In genomic region chr2:215729985-215730620, GRCh38 we compare ENCODE assay signal across 30 cellular contexts.
DNase-seq lines count a peak whose midpoint lies in the region; ATAC-seq, FAIRE-seq and TF ChIP-seq lines count a peak whose summit lies in the region.
"Had no signal": no experiment of that assay in that cellular context is flagged by ENCODE, and none has a peak within 500 bp of the region (broad histone marks: within the 10 kb centered on the region; RNA-seq: fewer than 3 reads in every experiment).

No MANE protein-coding gene starts in this region.

- 0 out of 2 replicates have a peak, but pooled peaks cover 3% of the 10 kb centered on the region for H3K9me3 ChIP-seq in SK-N-SH
- no peaks in the 10 kb centered on the region for H3K9me3 ChIP-seq in RWPE2 (ENCODE audit: severe bottlenecking)
- H3K9me3 ChIP-seq: body of pancreas, prostate gland, sigmoid colon, tibial nerve had no signal

- H3K27me3 ChIP-seq in SK-N-SH (ENCODE audit: insufficient read depth) = no peaks in the 10 kb centered on the region
- H3K27me3 ChIP-seq in RWPE2 (ENCODE audit: insufficient read depth, poor library complexity, severe bottlenecking) = no peaks in the 10 kb centered on the region
- H3K27me3 ChIP-seq: adrenal gland, body of pancreas, sigmoid colon, tibial nerve had no signal

- H3K4me3 ChIP-seq in SK-N-SH (ENCODE audit: low read depth in 2 of 2, low read length in 1 of 2) (no peak overlapping the region), RWPE2 (ENCODE audit: severe bottlenecking) (no peak overlapping the region), foreskin fibroblast (ENCODE audit: low read depth in 1 of 2, low read length in 2 of 2) (no peak overlapping the region)
- H3K4me3 ChIP-seq: adrenal gland, body of pancreas, PC-9, prostate gland, sigmoid colon, tibial nerve had no signal

- no peak for TF ChIP-seq EP300 in SK-N-SH (IDR thresholded peaks at IDR 0.05; ENCODE audit: borderline replicate concordance in 1 of 2, low read depth in 1 of 2, low read length in 1 of 2)

- H3K36me3 Mint-ChIP-seq in activated naive CD4-positive, alpha-beta T cell treated with anti-CD3 and anti-CD28 coated beads for 36 hours (ENCODE audit: low read depth) = no peaks in the 10 kb centered on the region
- H3K36me3 Mint-ChIP-seq: activated naive CD4-positive, alpha-beta T cell treated with anti-CD3 and anti-CD28 coated beads, Interleukin-2, amount 10 ng/mL, durations not matched to agents 7 days and 5 days; stimulated activated effector memory CD8-positive, alpha-beta T cell treated with anti-CD3 and anti-CD28 coated beads, Interleukin-12 subunit alpha, Interleukin-12 subunit beta, amount 100 ng/mL, for 72 hours had no signal

- POLR2A ChIA-PET in SK-N-SH (lab: Yijun Ruan, JAX) = no interaction called here

- FAIRE-seq in urothelium cell line (lab: Jason Lieb, UNC) = peak; percentile 9
- FAIRE-seq: H54 had no signal

- no peaks in the 10 kb centered on the region for H4K20me1 ChIP-seq in SK-N-SH (ENCODE audit: insufficient read depth)

- ATAC-seq in SK-N-SH treated with all-trans-retinoic acid at 6 μM for 48 hours = no peak
- ATAC-seq in RWPE2 (ENCODE audit: low read depth) = no peak
- ATAC-seq in GM21528 (IDR thresholded peaks at IDR 0.05; ENCODE audit: low FRiP score, unreplicated experiment) = no peak
- ATAC-seq: body of pancreas; left ventricle myocardium superior; naive thymus-derived CD8-positive, alpha-beta T cell; stimulated activated effector memory CD8-positive, alpha-beta T cell treated with anti-CD3 and anti-CD28 coated beads, Interleukin-12 subunit alpha, Interleukin-12 subunit beta, amount 100 ng/mL, for 72 hours had no signal

- no peak overlapping the region; a peak in 1 of 4 replicates for H3K27ac ChIP-seq in SK-N-SH (ENCODE audit: low read depth in 2 of 2, low read length in 1 of 2)
- peak overlapping the region; percentile 67 for H3K27ac ChIP-seq in RWPE2 (ENCODE audit: poor library complexity, severe bottlenecking)
- H3K27ac ChIP-seq: 22Rv1, adrenal gland, body of pancreas, PC-9, prostate gland, sigmoid colon had no signal

- WGBS in SK-N-SH (ENCODE audit: low lambda C conversion rate) = 94% methylated on average over 5 of the region's 5 CpGs

- peaks cover 7% of the 10 kb centered on the region for H3K4me1 Mint-ChIP-seq in activated naive CD4-positive, alpha-beta T cell treated with anti-CD3 and anti-CD28 coated beads for 36 hours (ENCODE audit: low read depth)
- H3K4me1 Mint-ChIP-seq: activated CD4-positive, alpha-beta memory T cell treated with anti-CD3 and anti-CD28 coated beads, Interleukin-2, amount 10 ng/mL, durations not matched to agents 7 days and 5 days; activated naive CD4-positive, alpha-beta T cell treated with anti-CD3 and anti-CD28 coated beads, Interleukin-2, amount 10 ng/mL, durations not matched to agents 7 days and 5 days; stimulated activated effector memory CD8-positive, alpha-beta T cell treated with anti-CD3 and anti-CD28 coated beads, Interleukin-12 subunit alpha, Interleukin-12 subunit beta, amount 100 ng/mL, for 72 hours had no signal

- no peak for TF ChIP-seq RAD21 in SK-N-SH (IDR thresholded peaks at IDR 0.05; ENCODE audit: low read length)

- CTCF ChIA-PET in SK-N-SH (lab: Yijun Ruan, JAX) = no interaction called here
- CTCF ChIA-PET in activated naive CD4-positive, alpha-beta T cell treated with anti-CD3 and anti-CD28 coated beads for 36 hours (lab: Charles Lee) = interaction anchor here (1.0 to 1.1 kb wide), 3 partner anchors 62 to 201 kb away, joined by 3 read pairs; no protein-coding TSS in a partner anchor

- no peak overlapping the region for H3K4me3 Mint-ChIP-seq in activated naive CD4-positive, alpha-beta T cell treated with anti-CD3 and anti-CD28 coated beads for 36 hours
- H3K4me3 Mint-ChIP-seq: activated CD4-positive, alpha-beta memory T cell treated with anti-CD3 and anti-CD28 coated beads, Interleukin-2, amount 10 ng/mL, durations not matched to agents 7 days and 5 days; activated naive CD4-positive, alpha-beta T cell treated with anti-CD3 and anti-CD28 coated beads, Interleukin-2, amount 10 ng/mL, durations not matched to agents 7 days and 5 days; naive thymus-derived CD8-positive, alpha-beta T cell; stimulated activated effector memory CD8-positive, alpha-beta T cell treated with anti-CD3 and anti-CD28 coated beads, Interleukin-12 subunit alpha, Interleukin-12 subunit beta, amount 100 ng/mL, for 72 hours; T-helper 2 cell treated with Interferon-gamma antibody and Interleukin-4, amounts not matched to agents 5 μg/mL and 100 μg/mL, for 36 hours had no signal

- H3K36me3 ChIP-seq in SK-N-SH (replicated peaks in 1 of 2; ENCODE audit: control insufficient read depth in 1 of 2, insufficient read depth in 2 of 2, low read length in 1 of 2) = no peaks in the 10 kb centered on the region
- no peaks in the 10 kb centered on the region for H3K36me3 ChIP-seq in RWPE2 (ENCODE audit: low read depth)
- H3K36me3 ChIP-seq: adrenal gland, prostate gland, sigmoid colon, tibial nerve had no signal

- peaks cover 0 to 16% of the 10 kb centered on the region in 2 experiments; a peak in 2 of 4 replicates for H3K4me1 ChIP-seq in SK-N-SH (ENCODE audit: control insufficient read depth in 1 of 2, insufficient read depth in 2 of 2, low read depth in 1 of 2, low read length in 1 of 2)
- peaks cover 20% of the 10 kb centered on the region for H3K4me1 ChIP-seq in RWPE2 (ENCODE audit: insufficient read depth, poor library complexity, severe bottlenecking)
- H3K4me1 ChIP-seq: body of pancreas, prostate gland, sigmoid colon had no signal

- H3K4me2 ChIP-seq in SK-N-SH = no peak overlapping the region
- H3K4me2 ChIP-seq: PC-9 had no signal

- H3K27me3 Mint-ChIP-seq in activated naive CD4-positive, alpha-beta T cell treated with anti-CD3 and anti-CD28 coated beads for 36 hours (ENCODE audit: low read depth) = no peaks in the 10 kb centered on the region
- H3K27me3 Mint-ChIP-seq: activated CD4-positive, alpha-beta memory T cell treated with anti-CD3 and anti-CD28 coated beads, Interleukin-2, amount 10 ng/mL, durations not matched to agents 7 days and 5 days; activated naive CD4-positive, alpha-beta T cell treated with anti-CD3 and anti-CD28 coated beads, Interleukin-2, amount 10 ng/mL, durations not matched to agents 7 days and 5 days had no signal

- intact Hi-C loops in activated naive CD4-positive, alpha-beta T cell treated with anti-CD3 and anti-CD28 coated beads for 36 hours (cut with micrococcal nuclease) = no loop called here

- no peak overlapping the region for H3K27ac Mint-ChIP-seq in activated naive CD4-positive, alpha-beta T cell treated with anti-CD3 and anti-CD28 coated beads for 36 hours
- H3K27ac Mint-ChIP-seq: activated CD4-positive, alpha-beta memory T cell treated with anti-CD3 and anti-CD28 coated beads, Interleukin-2, amount 10 ng/mL, durations not matched to agents 7 days and 5 days; activated naive CD4-positive, alpha-beta T cell treated with anti-CD3 and anti-CD28 coated beads, Interleukin-2, amount 10 ng/mL, durations not matched to agents 7 days and 5 days; naive thymus-derived CD8-positive, alpha-beta T cell; stimulated activated effector memory CD8-positive, alpha-beta T cell treated with anti-CD3 and anti-CD28 coated beads, Interleukin-12 subunit alpha, Interleukin-12 subunit beta, amount 100 ng/mL, for 72 hours; T-helper 2 cell treated with Interferon-gamma antibody and Interleukin-4, amounts not matched to agents 5 μg/mL and 100 μg/mL, for 36 hours had no signal

- H3K9ac ChIP-seq in SK-N-SH = no peak overlapping the region

- H2AFZ ChIP-seq in SK-N-SH (ENCODE audit: low read depth) = peak overlapping the region; percentile 56; the same call in 1 of the 2 replicates
- H2AFZ ChIP-seq: PC-9 had no signal

- H3K79me2 ChIP-seq in SK-N-SH (ENCODE audit: insufficient read depth) = no peaks in the 10 kb centered on the region

- no peak for TF ChIP-seq CTCF in SK-N-SH (IDR thresholded peaks at IDR 0.05)
- TF ChIP-seq CTCF in RWPE2 (IDR thresholded peaks at IDR 0.05; ENCODE audit: poor library complexity, severe bottlenecking) = no peak
- TF ChIP-seq CTCF in foreskin fibroblast (IDR thresholded peaks at IDR 0.05; ENCODE audit: low read depth, low read length) = no peak

- H3K9me3 Mint-ChIP-seq in activated naive CD4-positive, alpha-beta T cell treated with anti-CD3 and anti-CD28 coated beads for 36 hours = peaks cover 2% of the 10 kb centered on the region
- H3K9me3 Mint-ChIP-seq: activated CD4-positive, alpha-beta memory T cell treated with anti-CD3 and anti-CD28 coated beads, Interleukin-2, amount 10 ng/mL, durations not matched to agents 7 days and 5 days; activated naive CD4-positive, alpha-beta T cell treated with anti-CD3 and anti-CD28 coated beads, Interleukin-2, amount 10 ng/mL, durations not matched to agents 7 days and 5 days; stimulated activated effector memory CD8-positive, alpha-beta T cell treated with anti-CD3 and anti-CD28 coated beads, Interleukin-12 subunit alpha, Interleukin-12 subunit beta, amount 100 ng/mL, for 72 hours; T-helper 2 cell treated with Interferon-gamma antibody and Interleukin-4, amounts not matched to agents 5 μg/mL and 100 μg/mL, for 36 hours had no signal

- DNase-seq in SK-N-SH (no peak), RWPE2 (ENCODE audit: low spot score) (no peak), foreskin fibroblast (peak; percentile 62 to 68), urothelium cell line (ENCODE audit: low spot score) (no peak), NCI-H446 (lab: John Stamatoyannopoulos, UW) (no peak)
- no peak for DNase-seq in activated naive CD4-positive, alpha-beta T cell treated with anti-CD3 and anti-CD28 coated beads for 36 hours
- DNase-seq: activated CD4-positive, alpha-beta memory T cell treated with anti-CD3 and anti-CD28 coated beads, Interleukin-2, amount 10 ng/mL, durations not matched to agents 7 days and 5 days; activated naive CD4-positive, alpha-beta T cell treated with anti-CD3 and anti-CD28 coated beads, Interleukin-2, amount 10 ng/mL, durations not matched to agents 7 days and 5 days; adrenal gland; body of pancreas; Calu3; DMS79; KG1; left ventricle myocardium superior; midbrain; naive thymus-derived CD8-positive, alpha-beta T cell; NCI-H1417; NCI-H2029; NCI-H526 treated with DMSO at 0.1 percent for 48 hours; PC-9; SHP77; sigmoid colon had no signal

- H3K9me2 ChIP-seq in SK-N-SH = no peaks in the 10 kb centered on the region

- peaks cover 21% of the 10 kb centered on the region for H3F3A ChIP-seq in SK-N-SH (replicated peaks; ENCODE audit: insufficient read depth)

TF ChIP-seq in SK-N-SH, 30 proteins besides CTCF, POLR2A, EP300 and RAD21 (continues in another document):
- TF ChIP-seq EZH2phosphoT487 (IDR thresholded peaks at IDR 0.05; ENCODE audit: borderline replicate concordance, low read depth) (no peak), YY1 (IDR thresholded peaks at IDR 0.05; ENCODE audit: low read depth) (no peak)

TF ChIP-seq in SK-N-SH treated with all-trans-retinoic acid at 6 μM for 48 hours, 23 proteins besides CTCF, POLR2A, EP300 and RAD21 (continues in another document):
- TF ChIP-seq BACH2 (CRISPR knock-in tag; IDR thresholded peaks at IDR 0.05; ENCODE audit: borderline replicate concordance) = no peak
- no peak for TF ChIP-seq SNAI2 (CRISPR knock-in tag; IDR thresholded peaks at IDR 0.05)
- TF ChIP-seq ZFP30 (CRISPR knock-in tag; IDR thresholded peaks at IDR 0.05) = no peak
- TF ChIP-seq PPARA (CRISPR knock-in tag; IDR thresholded peaks at IDR 0.05; ENCODE audit: borderline replicate concordance) = no peak

Comparison
In these comparisons a context has a peak if more than half of its experiments do, and no peak if none do; other contexts are left out.
1. DNase-seq: peak in foreskin fibroblast (2 of 2); none in SK-N-SH (single experiment), RWPE2 (single experiment), urothelium cell line (single experiment), NCI-H446 (0 of 2) and activated naive CD4-positive, alpha-beta T cell treated with anti-CD3 and anti-CD28 coated beads for 36 hours (single experiment).